ENCODE assay signal across 15 cellular contexts in genomic region chr3:112745567-112746248, GRCh38.
"Had no signal": no experiment of that assay in that cellular context is flagged by ENCODE, and none has a peak within 500 bp of the region (broad histone marks: within the 10 kb centered on the region; RNA-seq: fewer than 3 reads in every experiment).

No MANE protein-coding gene starts in this region.

- H3K36me3 ChIP-seq: gastroesophageal sphincter, heart right ventricle, lower lobe of right lung, right lobe of liver, stomach had no signal

- H3K9me3 ChIP-seq: gastroesophageal sphincter, heart right ventricle, lower lobe of right lung, right lobe of liver, stomach had no signal

- H3K27me3 ChIP-seq: gastroesophageal sphincter, heart right ventricle, right lobe of liver, stomach had no signal

- H3K4me1 ChIP-seq: gastroesophageal sphincter, right lobe of liver had no signal

- H3K27ac ChIP-seq: lower lobe of right lung, right lobe of liver had no signal

- ATAC-seq: activated CD8-positive, alpha-beta T cell treated with anti-CD3 and anti-CD28 coated beads for 36 hours; activated naive CD8-positive, alpha-beta T cell treated with anti-CD3 and anti-CD28 coated beads, Interleukin-2, amount 50 U/mL, for 24 hours; left colon; lower lobe of right lung; right lobe of liver had no signal

- FAIRE-seq: astrocyte had no signal

- DNase-seq: activated CD4-positive, alpha-beta T cell treated with anti-CD3 and anti-CD28 coated beads for 1 hour; activated CD8-positive, alpha-beta T cell treated with anti-CD3 and anti-CD28 coated beads for 36 hours; activated naive CD4-positive, alpha-beta T cell treated with Interleukin-2 at 50 U/mL for 16 hours; activated naive CD8-positive, alpha-beta T cell treated with anti-CD3 and anti-CD28 coated beads, Interleukin-2, amount 50 U/mL, for 24 hours; effector memory CD4-positive, alpha-beta T cell; left colon; lower lobe of right lung; midbrain; right lobe of liver; stomach; T-helper 9 cell had no signal

- H3K4me3 ChIP-seq: gastroesophageal sphincter, heart right ventricle, lower lobe of right lung, right lobe of liver, smooth muscle cell, stomach had no signal
